Comparison of ENCODE assay signal across 12 cellular contexts in genomic region chr5:79842991-79843390, GRCh38.
A peak's percentile ranks its signal among the peaks of the same experiment; 100 is the strongest.
DNase-seq lines count a peak whose midpoint lies in the region; TF ChIP-seq lines count a peak whose summit lies in the region.
"Had no signal": no experiment of that assay in that cellular context is flagged by ENCODE, and none has a peak within 500 bp of the region (broad histone marks: within the 10 kb centered on the region; RNA-seq: fewer than 3 reads in every experiment).

No MANE protein-coding gene starts in this region.

- no peak for TF ChIP-seq CTCF in coronary artery (IDR thresholded peaks at IDR 0.05)
- no peak for TF ChIP-seq CTCF in osteocyte (IDR thresholded peaks at IDR 0.05)

- H3K23ac ChIP-seq in mesendoderm (ENCODE audit: low read length), result no peak overlapping the region

- no peaks in the 10 kb centered on the region for H4K20me1 ChIP-seq in BLaER1
- H4K20me1 ChIP-seq in BLaER1 treated with 17β-estradiol and CSF1 and Interleukin-3, amounts not matched to agents 10 nM and 100 nM, result no peaks in the 10 kb centered on the region

- H3K36me3 ChIP-seq in BLaER1, result no peaks in the 10 kb centered on the region
- no peaks in the 10 kb centered on the region for H3K36me3 ChIP-seq in BLaER1 treated with 17β-estradiol and CSF1 and Interleukin-3, amounts not matched to agents 10 nM and 100 nM
- H3K36me3 ChIP-seq in mesendoderm (ENCODE audit: control insufficient read depth, insufficient read depth, low read length), result no peaks in the 10 kb centered on the region
- H3K36me3 ChIP-seq: BE2C had no signal

- H3K27me3 Mint-ChIP-seq in osteocyte (ENCODE audit: unreplicated experiment), result peaks cover 16% of the 10 kb centered on the region
- peaks cover 8% of the 10 kb centered on the region for H3K27me3 Mint-ChIP-seq in activated CD4-positive, alpha-beta memory T cell treated with anti-CD3 and anti-CD28 coated beads, Interleukin-2, amount 10 ng/mL, durations not matched to agents 7 days and 5 days

- H3K9me3 Mint-ChIP-seq in osteocyte (ENCODE audit: unreplicated experiment), result no peaks in the 10 kb centered on the region
- H3K9me3 Mint-ChIP-seq in activated CD4-positive, alpha-beta memory T cell treated with anti-CD3 and anti-CD28 coated beads, Interleukin-2, amount 10 ng/mL, durations not matched to agents 7 days and 5 days, result no peaks in the 10 kb centered on the region
- H3K9me3 Mint-ChIP-seq: CD8-positive, alpha-beta memory T cell; IgD-negative memory B cell had no signal

- H3K27ac ChIP-seq in BLaER1, result no peak overlapping the region
- H3K27ac ChIP-seq in BLaER1 treated with 17β-estradiol and CSF1 and Interleukin-3, amounts not matched to agents 10 nM and 100 nM, result no peak overlapping the region
- no peak overlapping the region for H3K27ac ChIP-seq in coronary artery
- H3K27ac ChIP-seq in mesendoderm (ENCODE audit: low read depth, low read length), result no peak overlapping the region
- H3K27ac ChIP-seq: A549 had no signal

- H3K36me3 Mint-ChIP-seq in osteocyte (ENCODE audit: unreplicated experiment), result no peaks in the 10 kb centered on the region
- H3K36me3 Mint-ChIP-seq in activated CD4-positive, alpha-beta memory T cell treated with anti-CD3 and anti-CD28 coated beads, Interleukin-2, amount 10 ng/mL, durations not matched to agents 7 days and 5 days (ENCODE audit: low read depth), result no peaks in the 10 kb centered on the region
- H3K36me3 Mint-ChIP-seq: CD8-positive, alpha-beta memory T cell; IgD-negative memory B cell had no signal

- no peak overlapping the region for H2BK15ac ChIP-seq in mesendoderm (replicated peaks; ENCODE audit: low read depth)

- no peak overlapping the region for H3K27ac Mint-ChIP-seq in osteocyte (ENCODE audit: unreplicated experiment)
- H3K27ac Mint-ChIP-seq in activated CD4-positive, alpha-beta memory T cell treated with anti-CD3 and anti-CD28 coated beads, Interleukin-2, amount 10 ng/mL, durations not matched to agents 7 days and 5 days, result no peak overlapping the region
- H3K27ac Mint-ChIP-seq: CD8-positive, alpha-beta memory T cell; IgD-negative memory B cell had no signal

- no peaks in the 10 kb centered on the region for H3K79me2 ChIP-seq in mesendoderm (ENCODE audit: control insufficient read depth, insufficient read depth, low read length)

- no peak overlapping the region for H3K4me3 Mint-ChIP-seq in osteocyte (ENCODE audit: unreplicated experiment)
- H3K4me3 Mint-ChIP-seq in activated CD4-positive, alpha-beta memory T cell treated with anti-CD3 and anti-CD28 coated beads, Interleukin-2, amount 10 ng/mL, durations not matched to agents 7 days and 5 days, result no peak overlapping the region
- H3K4me3 Mint-ChIP-seq: CD8-positive, alpha-beta memory T cell; IgD-negative memory B cell had no signal

- H3K4me1 Mint-ChIP-seq in osteocyte (ENCODE audit: unreplicated experiment), result no peaks in the 10 kb centered on the region
- peaks cover 21% of the 10 kb centered on the region for H3K4me1 Mint-ChIP-seq in activated CD4-positive, alpha-beta memory T cell treated with anti-CD3 and anti-CD28 coated beads, Interleukin-2, amount 10 ng/mL, durations not matched to agents 7 days and 5 days
- H3K4me1 Mint-ChIP-seq: CD8-positive, alpha-beta memory T cell; IgD-negative memory B cell had no signal

- H3K4me1 ChIP-seq in BLaER1 (peaks cover 29% of the 10 kb centered on the region), mesendoderm (ENCODE audit: control insufficient read depth, low read depth, low read length) (no peaks in the 10 kb centered on the region)
- peaks cover 0 to 26% (median 15%) of the 10 kb centered on the region in 10 experiments; a peak in 16 of 20 replicates for H3K4me1 ChIP-seq in BLaER1 treated with 17β-estradiol and CSF1 and Interleukin-3, amounts not matched to agents 10 nM and 100 nM
- H3K4me1 ChIP-seq: A549, BE2C, Caco-2 had no signal

- H4K5ac ChIP-seq in mesendoderm (ENCODE audit: low read length), result no peak overlapping the region

- no peak overlapping the region for H2BK5ac ChIP-seq in mesendoderm (ENCODE audit: low read length)

- H4K8ac ChIP-seq in mesendoderm (ENCODE audit: low read depth, low read length), result no peak overlapping the region

- H3K9me3 ChIP-seq in BLaER1, result peaks cover 5% of the 10 kb centered on the region; the same call in 1 of the 2 replicates
- H3K9me3 ChIP-seq in BLaER1 treated with 17β-estradiol and CSF1 and Interleukin-3, amounts not matched to agents 10 nM and 100 nM (replicated peaks in 1 of 11), result peaks cover 0 to 9% (median 0%) of the 10 kb centered on the region in 11 experiments; a peak in 3 of 22 replicates
- H3K9me3 ChIP-seq: A549, BE2C, Caco-2 had no signal

- no peak overlapping the region for H3K4ac ChIP-seq in mesendoderm (ENCODE audit: low read depth, low read length)

- H3K27me3 ChIP-seq in BLaER1 (no peaks in the 10 kb centered on the region), mesendoderm (ENCODE audit: insufficient read depth, low read length, poor library complexity) (no peaks in the 10 kb centered on the region)
- H3K27me3 ChIP-seq in BLaER1 treated with 17β-estradiol and CSF1 and Interleukin-3, amounts not matched to agents 10 nM and 100 nM, result no peaks in the 10 kb centered on the region

- DNase-seq in coronary artery (ENCODE audit: low spot score) (peak; percentile 4), osteocyte (ENCODE audit: extremely low spot score, unreplicated experiment) (peak; percentile 44), NCI-H146 (lab: John Stamatoyannopoulos, UW) (no peak), mesendoderm (no peak)
- no peak for DNase-seq in activated CD4-positive, alpha-beta memory T cell treated with anti-CD3 and anti-CD28 coated beads, Interleukin-2, amount 10 ng/mL, durations not matched to agents 7 days and 5 days
- DNase-seq: BE2C; Caco-2; CD8-positive, alpha-beta memory T cell had no signal

- H2BK120ac ChIP-seq in mesendoderm (ENCODE audit: low read depth, low read length), result no peak overlapping the region

- H3K9ac ChIP-seq in BLaER1, result no peak overlapping the region
- H3K9ac ChIP-seq in BLaER1 treated with 17β-estradiol and CSF1 and Interleukin-3, amounts not matched to agents 10 nM and 100 nM, result no peak overlapping the region
- H3K9ac ChIP-seq in mesendoderm (ENCODE audit: low read length), result no peak overlapping the region

- CTCF ChIA-PET in activated CD4-positive, alpha-beta memory T cell treated with anti-CD3 and anti-CD28 coated beads, Interleukin-2, amount 10 ng/mL, durations not matched to agents 7 days and 5 days (lab: Charles Lee), result no interaction called here

- H2AK5ac ChIP-seq in mesendoderm (ENCODE audit: low read length), result no peak overlapping the region

- POLR2A ChIA-PET in activated CD4-positive, alpha-beta memory T cell treated with anti-CD3 and anti-CD28 coated beads, Interleukin-2, amount 10 ng/mL, durations not matched to agents 7 days and 5 days (lab: Charles Lee), result no interaction called here

- H3K18ac ChIP-seq in mesendoderm (ENCODE audit: low read length), result no peak overlapping the region

- H3K4me2 ChIP-seq in BLaER1, result peak overlapping the region; percentile 61
- peak overlapping the region in 8 of 11 experiments; percentile 39 to 74 (median 54); a peak in 16 of 22 replicates for H3K4me2 ChIP-seq in BLaER1 treated with 17β-estradiol and CSF1 and Interleukin-3, amounts not matched to agents 10 nM and 100 nM
- H3K4me2 ChIP-seq in mesendoderm (ENCODE audit: low read length), result no peak overlapping the region
- H3K4me2 ChIP-seq: A549 had no signal

- H3K4me3 ChIP-seq in BLaER1 (no peak overlapping the region), coronary artery (no peak overlapping the region), mesendoderm (ENCODE audit: low read length) (no peak overlapping the region)
- no peak overlapping the region for H3K4me3 ChIP-seq in BLaER1 treated with 17β-estradiol and CSF1 and Interleukin-3, amounts not matched to agents 10 nM and 100 nM
- H3K4me3 ChIP-seq: A549 had no signal

- no peaks in the 10 kb centered on the region for H3K79me1 ChIP-seq in mesendoderm (ENCODE audit: low read length)

- no peak overlapping the region for H3K56ac ChIP-seq in mesendoderm (ENCODE audit: low read length)

- WGBS in mesendoderm (ENCODE audit: extremely low coverage, insufficient coverage, low lambda C conversion rate), result no CpG with 5 or more reads among the region's 7 CpGs

Comparison
In these comparisons a context has a peak if more than half of its experiments do, and no peak if none do; other contexts are left out.
1. DNase-seq: peak in coronary artery (single experiment) and osteocyte (single experiment); none in NCI-H146 (single experiment), activated CD4-positive, alpha-beta memory T cell treated with anti-CD3 and anti-CD28 coated beads, Interleukin-2, amount 10 ng/mL, durations not matched to agents 7 days and 5 days (single experiment) and mesendoderm (single experiment).